In the genomic region with DNA sequence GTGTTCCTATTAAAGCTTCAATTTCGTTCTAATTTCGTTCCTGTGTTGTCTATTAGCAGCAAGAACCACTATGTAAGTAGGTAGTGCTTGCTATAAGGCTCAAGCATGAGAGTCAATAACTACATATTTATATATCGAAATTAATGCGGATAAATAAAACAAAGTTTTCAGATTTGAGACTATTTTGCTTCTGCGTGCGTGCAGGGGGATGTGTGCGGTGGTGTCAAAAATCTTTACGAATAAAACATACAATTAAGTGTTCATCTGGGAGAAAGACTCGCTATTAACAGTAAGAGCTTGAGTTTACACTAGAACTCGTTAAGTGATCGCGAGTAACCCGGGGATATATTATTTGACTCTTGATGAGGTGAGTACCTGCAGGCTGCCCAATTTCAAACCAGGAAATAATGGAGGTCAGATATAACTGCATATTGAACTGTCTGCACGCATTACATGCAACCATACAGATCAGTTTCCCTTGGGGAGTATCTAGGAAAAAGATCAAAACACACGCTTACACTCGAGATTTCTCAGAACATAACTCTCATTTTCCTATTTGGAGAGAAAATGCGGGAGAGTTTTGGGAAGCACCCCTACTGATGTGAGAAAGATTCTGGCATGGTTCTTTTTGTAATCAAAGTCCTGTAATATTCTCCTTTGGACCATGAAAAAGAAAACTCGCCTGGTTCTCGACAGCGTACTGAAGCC, we compare ENCODE assay signal across 8 cellular contexts. TPM values are rescaled to one million over a fixed set of nuclear protein-coding genes. Genes with fewer than 3 reads are reported as not detected.
DNase-seq lines count a peak whose midpoint lies in the region; ATAC-seq and TF ChIP-seq lines count a peak whose summit lies in the region.

No MANE protein-coding gene starts in this region.

- peak overlapping the region; percentile 70 for H3K56ac ChIP-seq in IMR-90 (ENCODE audit: extremely low read depth, insufficient read depth, low read length)

- no peak overlapping the region for H2BK20ac ChIP-seq in IMR-90 (ENCODE audit: low read depth, low read length)

- in situ Hi-C loops in IMR-90 (cut with MboI; ENCODE audit: low sequenced_read_pairs) = loop anchor here (5.0 kb wide), 1 partner anchor 77 kb away; no protein-coding TSS in a partner anchor

- dilution Hi-C loops in IMR-90 (cut with HindIII; ENCODE audit: low sequenced_read_pairs, unreplicated experiment) = no loop called here

- peak overlapping the region; percentile 99 for H3K4me2 ChIP-seq in IMR-90 (ENCODE audit: low read depth, low read length)

- ATAC-seq in IMR-90 (ENCODE audit: low read depth) (no peak), HG02852 (IDR thresholded peaks at IDR 0.05; ENCODE audit: unreplicated experiment) (no peak)
- no peak for ATAC-seq in activated naive CD8-positive, alpha-beta T cell treated with anti-CD3 and anti-CD28 coated beads, Interleukin-2, amount 50 U/mL, for 24 hours

- DNase-seq in DMS 273 (lab: John Stamatoyannopoulos, UW; ENCODE audit: unreplicated experiment) (peak; percentile 48), DMS 273 treated with DMSO at 0.1 percent for 48 hours (lab: John Stamatoyannopoulos, UW) (no peak), IMR-90 (no peak), spleen (no peak)
- no peak for DNase-seq in activated naive CD8-positive, alpha-beta T cell treated with anti-CD3 and anti-CD28 coated beads, Interleukin-2, amount 50 U/mL, for 24 hours
- no peak for DNase-seq in stimulated activated CD4-positive, alpha-beta T cell treated with anti-CD3 and anti-CD28 coated beads, Interleukin-15, amount 100 ng/mL, for 24 hours

- no peak overlapping the region for H3K18ac ChIP-seq in IMR-90 (ENCODE audit: low read depth, low read length)

- intact Hi-C loops in IMR-90 (cut with micrococcal nuclease) (loop anchor here (2.0 kb wide), 1 partner anchor 77 kb away; no protein-coding TSS in a partner anchor), spleen (cut with DNase I; ENCODE audit: low total_unique reads) (no loop called here)

- peak overlapping the region; percentile 91 for H3K23ac ChIP-seq in IMR-90 (ENCODE audit: low read depth, low read length)

- H3K27ac ChIP-seq in IMR-90 (ENCODE audit: insufficient read depth, low read length) = peak overlapping the region; percentile 91
- peak overlapping the region; percentile 96 to 99 (median 98) for H3K27ac ChIP-seq in spleen

- WGBS in IMR-90 (ENCODE audit: extremely low coverage in 2 of 2, insufficient read length in 1 of 2), 2 experiments = 0% methylated on average over 2 of the region's 20 CpGs; no CpG with 5 or more reads in 1 of the 2 experiments
- 11 to 17% (median 14%) methylated on average over 20 of the region's 20 CpGs for WGBS in spleen, 5 donors

- peak overlapping the region; percentile 98 for H2AFZ ChIP-seq in IMR-90 (replicated peaks; ENCODE audit: low read length, poor library complexity)

- H2BK5ac ChIP-seq in IMR-90 (ENCODE audit: low read depth, low read length, poor library complexity, severe bottlenecking) = peak overlapping the region; percentile 83

- H3K36me3 ChIP-seq in IMR-90 (ENCODE audit: control insufficient read depth, insufficient read depth, low read length) (peaks cover 6% of the 10 kb centered on the region), spleen (peaks cover 0 to 38% (median 17%) of the 10 kb centered on the region in 6 donors)

- TF ChIP-seq POLR2A in IMR-90 (IDR thresholded peaks at IDR 0.05; ENCODE audit: low read depth, low read length) (no peak), spleen (IDR thresholded peaks at IDR 0.05) (no peak)

- TF ChIP-seq CTCF in IMR-90 (conservative IDR thresholded peaks at IDR 0.05; ENCODE audit: low read depth, low read length) (no peak), spleen (IDR thresholded peaks at IDR 0.05 in 8 of 11, conservative IDR thresholded peaks at IDR 0.05 in 3 of 11) (no peak)

- H3K27me3 Mint-ChIP-seq in activated naive CD8-positive, alpha-beta T cell treated with anti-CD3 and anti-CD28 coated beads, Interleukin-2, amount 50 U/mL, for 24 hours = peaks cover 1% of the 10 kb centered on the region

- peak overlapping the region; percentile 19; the same call in 1 of the 2 replicates for H4K5ac ChIP-seq in IMR-90 (ENCODE audit: low read depth, low read length)

- H4K20me1 ChIP-seq in IMR-90 (ENCODE audit: insufficient read depth, low read length) = no peaks in the 10 kb centered on the region

- no peaks in the 10 kb centered on the region for H3K9me1 ChIP-seq in IMR-90 (ENCODE audit: insufficient read depth, low read length)

- H2AK9ac ChIP-seq in IMR-90 (replicated peaks; ENCODE audit: low read depth, low read length, poor library complexity) = peak overlapping the region; percentile 60

- no peak overlapping the region for H2BK120ac ChIP-seq in IMR-90 (ENCODE audit: low read depth, low read length)

- H3K9ac ChIP-seq in IMR-90 (ENCODE audit: low read depth, low read length) = peak overlapping the region; percentile 89

- peak overlapping the region; percentile 87 for H3K14ac ChIP-seq in IMR-90 (replicated peaks; ENCODE audit: low read depth, low read length)

- peak overlapping the region; percentile 88 for H3K27ac Mint-ChIP-seq in activated naive CD8-positive, alpha-beta T cell treated with anti-CD3 and anti-CD28 coated beads, Interleukin-2, amount 50 U/mL, for 24 hours

- H3K4me3 ChIP-seq in IMR-90 (ENCODE audit: insufficient read depth, low read depth, low read length) (peak overlapping the region; percentile 89), iPS-18c (ENCODE audit: insufficient read depth, low read depth, low read length) (peak overlapping the region; percentile 93), spleen (peak overlapping the region; percentile 72 to 94 (median 89))

- H3K79me1 ChIP-seq in IMR-90 (ENCODE audit: low read depth in 1 of 2, low read length in 2 of 2) = peaks cover 2 to 23% of the 10 kb centered on the region in 2 experiments

- H3K4me1 Mint-ChIP-seq in activated naive CD8-positive, alpha-beta T cell treated with anti-CD3 and anti-CD28 coated beads, Interleukin-2, amount 50 U/mL, for 24 hours = peaks cover 45% of the 10 kb centered on the region

- H3K4me1 ChIP-seq in IMR-90 (ENCODE audit: control insufficient read depth, insufficient read depth, low read length) (no peaks in the 10 kb centered on the region), spleen (peaks cover 30 to 55% (median 40%) of the 10 kb centered on the region in 6 donors)

- peak overlapping the region; percentile 91 to 92; a peak in 3 of 4 replicates for H4K8ac ChIP-seq in IMR-90 (ENCODE audit: low read depth in 2 of 2, low read length in 2 of 2)

- H3K4ac ChIP-seq in IMR-90 (ENCODE audit: low read depth, low read length) = peak overlapping the region; percentile 95

- no peak for TF ChIP-seq RAD21 in IMR-90 (IDR thresholded peaks at IDR 0.05; ENCODE audit: low read length)

- POLR2A ChIA-PET in IMR-90 (lab: Charles Lee; ENCODE audit: unreplicated experiment) = no interaction called here

- H3K36me3 Mint-ChIP-seq in activated naive CD8-positive, alpha-beta T cell treated with anti-CD3 and anti-CD28 coated beads, Interleukin-2, amount 50 U/mL, for 24 hours (ENCODE audit: low read depth) = peaks cover 23% of the 10 kb centered on the region

- H3K27me3 ChIP-seq in IMR-90 (ENCODE audit: control insufficient read depth, insufficient read depth, low read length) (no peaks in the 10 kb centered on the region), spleen (replicated peaks in 1 of 7) (no peaks in the 10 kb centered on the region)

- H2BK15ac ChIP-seq in IMR-90 (ENCODE audit: low read depth, low read length) = no peak overlapping the region

- H4K91ac ChIP-seq in IMR-90 (ENCODE audit: insufficient read depth, low read depth, low read length) = no peak overlapping the region

- no peaks in the 10 kb centered on the region for H3K9me3 Mint-ChIP-seq in activated naive CD8-positive, alpha-beta T cell treated with anti-CD3 and anti-CD28 coated beads, Interleukin-2, amount 50 U/mL, for 24 hours

- H2AK5ac ChIP-seq in IMR-90 (ENCODE audit: low read depth, low read length) = 0 out of 2 replicates have a peak overlapping the region, but pooled peaks have one; percentile 80

- TSS peak; percentile 46 for BruUV-seq in IMR-90 (replicated peaks; lab: Mats Ljungman, UMichigan)

- H3K9me3 ChIP-seq in IMR-90 (ENCODE audit: control insufficient read depth, insufficient read depth, low read length) (no peaks in the 10 kb centered on the region), iPS-18c (ENCODE audit: control insufficient read depth, insufficient read depth, low read length) (no peaks in the 10 kb centered on the region), spleen (no peaks in the 10 kb centered on the region)

- H3K4me3 Mint-ChIP-seq in activated naive CD8-positive, alpha-beta T cell treated with anti-CD3 and anti-CD28 coated beads, Interleukin-2, amount 50 U/mL, for 24 hours = peak overlapping the region; percentile 99

- CTCF ChIA-PET in IMR-90 (lab: Yijun Ruan, JAX) = interaction anchor here (1.2 to 2.6 kb wide), 3 partner anchors 12 to 78 kb away, joined by 6 to 7 read pairs (median 7); no protein-coding TSS in a partner anchor

TF ChIP-seq in IMR-90, 13 proteins besides CTCF, POLR2A, EP300 and RAD21 (continues in another document):
- TF ChIP-seq NFE2L2 (IDR thresholded peaks at IDR 0.05; ENCODE audit: low read depth, low read length) (no peak), SMC3 (IDR thresholded peaks at IDR 0.05; ENCODE audit: low read depth, low read length) (no peak), MXI1 (IDR thresholded peaks at IDR 0.05; ENCODE audit: borderline replicate concordance, low read depth, low read length) (no peak)

RNA-seq across cellular contexts. Expression of a gene that starts 0.8 kb away (rescaled TPM):
- total RNA-seq in IMR-90 (2012; rRNA removed) = 141 and 248 TPM in 2 replicates
- 49.7 and 67.0 TPM in 2 replicates for polyA plus RNA-seq in IMR-90 (2012; rRNA removed)
- polyA plus RNA-seq in IMR-90 (2012; cell fraction: cytosol; rRNA removed) = 12.1 and 14.3 TPM in 2 replicates
- 4.4 and 27.8 TPM in 2 replicates for polyA plus RNA-seq in IMR-90 (2012; cell fraction: nucleus; rRNA removed; ENCODE audit: low replicate concordance)
- 10 to 100 TPM; 28.1 to 58.4 (median 36.9) TPM for total RNA-seq in spleen
- polyA plus RNA-seq in spleen = 10 to 100 TPM; 20.6 to 26.0 (median 24.8) TPM

RNA-seq across cellular contexts. Expression of a gene that starts 30.6 kb away (rescaled TPM):
- total RNA-seq in IMR-90 (2012; rRNA removed) (21.0 and 29.7 TPM in 2 replicates), spleen (10 to 100 TPM in 2 of 7 donors, 1 to 10 TPM in 5; 2.9 to 24.5 (median 5.5) TPM)
- polyA plus RNA-seq in IMR-90 (2012; rRNA removed) (6.1 and 8.7 TPM in 2 replicates), spleen (1 to 10 TPM; 1.7 to 2.2 (median 1.7) TPM)
- polyA plus RNA-seq in IMR-90 (2012; cell fraction: cytosol; rRNA removed) = 3.1 and 4.4 TPM in 2 replicates
- polyA plus RNA-seq in IMR-90 (2012; cell fraction: nucleus; rRNA removed; ENCODE audit: low replicate concordance) = 1.6 and 7.0 TPM in 2 replicates

RNA-seq across cellular contexts. Expression of a gene that starts 46.6 kb away (rescaled TPM):
- 27.6 and 30.8 TPM in 2 replicates for total RNA-seq in IMR-90 (2012; rRNA removed)
- 8.8 and 12.6 TPM in 2 replicates for polyA plus RNA-seq in IMR-90 (2012; rRNA removed)
- 2.5 and 2.9 TPM in 2 replicates for polyA plus RNA-seq in IMR-90 (2012; cell fraction: cytosol; rRNA removed)
- polyA plus RNA-seq in IMR-90 (2012; cell fraction: nucleus; rRNA removed; ENCODE audit: low replicate concordance) = 5.8 and 30.1 TPM in 2 replicates
- total RNA-seq in spleen = 10 to 100 TPM; 32.6 to 97.9 (median 52.0) TPM
- polyA plus RNA-seq in spleen = 10 to 100 TPM; 18.1 to 23.1 (median 20.0) TPM

RNA-seq across cellular contexts. Expression of a gene that starts 46.7 kb away (rescaled TPM):
- total RNA-seq in IMR-90 (2012; rRNA removed) = 44.8 and 58.6 TPM in 2 replicates
- 4.4 and 5.1 TPM in 2 replicates for polyA plus RNA-seq in IMR-90 (2012; rRNA removed)
- polyA plus RNA-seq in IMR-90 (2012; cell fraction: cytosol; rRNA removed) = 0.62 and 0.97 TPM in 2 replicates
- polyA plus RNA-seq in IMR-90 (2012; cell fraction: nucleus; rRNA removed; ENCODE audit: low replicate concordance) = 0.75 and 6.8 TPM in 2 replicates
- total RNA-seq in spleen = 10 to 100 TPM; 13.3 to 18.2 (median 15.9) TPM
- 1 to 10 TPM; 1.5 to 2.1 (median 1.8) TPM for polyA plus RNA-seq in spleen
